ENCODE assay signal across 9 cellular contexts in the genomic region with DNA sequence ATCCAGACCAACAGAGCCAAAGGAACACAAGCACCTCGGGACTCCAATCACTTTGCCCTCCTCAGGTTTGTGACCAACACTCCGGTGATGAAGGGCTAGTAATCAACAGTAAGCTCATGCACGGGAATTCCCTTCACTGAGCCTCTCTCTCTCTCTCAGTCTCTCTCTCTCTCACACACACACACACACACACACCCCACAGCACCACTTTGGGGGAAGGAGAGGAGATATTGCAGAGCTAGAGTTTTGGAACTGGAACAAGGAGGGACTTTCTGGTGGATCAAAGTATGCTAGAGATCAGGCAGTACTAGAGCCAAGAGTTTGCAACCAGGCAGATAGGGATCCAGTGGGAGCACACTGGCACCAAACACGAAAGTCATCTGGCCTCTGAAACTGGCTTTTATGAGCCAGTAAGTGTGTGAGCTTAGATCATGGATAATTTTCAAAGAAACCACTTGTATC.
DNase-seq lines count a peak whose midpoint lies in the region; ATAC-seq, FAIRE-seq and TF ChIP-seq lines count a peak whose summit lies in the region.
"Had no signal": no experiment of that assay in that cellular context is flagged by ENCODE, and none has a peak within 500 bp of the region (broad histone marks: within the 10 kb centered on the region; RNA-seq: fewer than 3 reads in every experiment).

No MANE protein-coding gene starts in this region.

- peaks cover 80% of the 10 kb centered on the region for H3K4me1 Mint-ChIP-seq in T-helper 17 cell
- H3K4me1 Mint-ChIP-seq in chondrocyte (ENCODE audit: low read depth): peaks cover 59% of the 10 kb centered on the region
- H3K4me1 Mint-ChIP-seq in stimulated activated memory B cell treated with anti-CD40 and anti-IgM and Interleukin-4, amounts not matched to agents 10 μg/mL and 1 μg/mL and 100 μg/mL, for 72 hours: peaks cover 86% of the 10 kb centered on the region

- peak; percentile 52; the same call in 1 of the 2 replicates for TF ChIP-seq POLR2A in GM12892 (IDR thresholded peaks at IDR 0.05; ENCODE audit: low read depth, low read length)

- H3K9me3 Mint-ChIP-seq in chondrocyte (ENCODE audit: low read depth): no peaks in the 10 kb centered on the region
- H3K9me3 Mint-ChIP-seq in stimulated activated memory B cell treated with anti-CD40 and anti-IgM and Interleukin-4, amounts not matched to agents 10 μg/mL and 1 μg/mL and 100 μg/mL, for 72 hours: no peaks in the 10 kb centered on the region

- no peaks in the 10 kb centered on the region for H3K9me3 ChIP-seq in T-helper 17 cell (ENCODE audit: control insufficient read depth, low read length, poor library complexity, severe bottlenecking)

- H3K4me3 Mint-ChIP-seq in T-helper 17 cell (peak overlapping the region; percentile 84), chondrocyte (ENCODE audit: unreplicated experiment) (no peak overlapping the region)
- peak overlapping the region; percentile 72 for H3K4me3 Mint-ChIP-seq in stimulated activated memory B cell treated with anti-CD40 and anti-IgM and Interleukin-4, amounts not matched to agents 10 μg/mL and 1 μg/mL and 100 μg/mL, for 72 hours

- DNase-seq in GM12892 (ENCODE audit: insufficient read length) (no peak), T-helper 17 cell (peak in 2 of 3 donors; percentile 29 to 38), chondrocyte (ENCODE audit: low spot score) (no peak), foreskin keratinocyte (no peak)
- DNase-seq: NCI-H187 had no signal

- H3K27ac Mint-ChIP-seq in T-helper 17 cell (peak overlapping the region; percentile 97), chondrocyte (ENCODE audit: unreplicated experiment) (peak overlapping the region; percentile 35)
- peak overlapping the region; percentile 91 for H3K27ac Mint-ChIP-seq in stimulated activated memory B cell treated with anti-CD40 and anti-IgM and Interleukin-4, amounts not matched to agents 10 μg/mL and 1 μg/mL and 100 μg/mL, for 72 hours

- no peaks in the 10 kb centered on the region for H3K4me1 ChIP-seq in foreskin keratinocyte

- H3K36me3 Mint-ChIP-seq in T-helper 17 cell (ENCODE audit: low read depth) (peaks cover 2% of the 10 kb centered on the region), chondrocyte (ENCODE audit: low read depth) (no peaks in the 10 kb centered on the region)
- peaks cover 10% of the 10 kb centered on the region for H3K36me3 Mint-ChIP-seq in stimulated activated memory B cell treated with anti-CD40 and anti-IgM and Interleukin-4, amounts not matched to agents 10 μg/mL and 1 μg/mL and 100 μg/mL, for 72 hours

- H3K27me3 Mint-ChIP-seq in T-helper 17 cell (no peaks in the 10 kb centered on the region), chondrocyte (ENCODE audit: low read depth) (no peaks in the 10 kb centered on the region)
- no peaks in the 10 kb centered on the region for H3K27me3 Mint-ChIP-seq in stimulated activated memory B cell treated with anti-CD40 and anti-IgM and Interleukin-4, amounts not matched to agents 10 μg/mL and 1 μg/mL and 100 μg/mL, for 72 hours

- H3K27ac ChIP-seq in foreskin keratinocyte: no peak overlapping the region

- no peaks in the 10 kb centered on the region for H3K27me3 ChIP-seq in foreskin keratinocyte

- TF ChIP-seq CTCF in chondrocyte (IDR thresholded peaks at IDR 0.05) (no peak), foreskin keratinocyte (conservative IDR thresholded peaks at IDR 0.05) (no peak)

- ATAC-seq in T-helper 17 cell: peak; percentile 56
- peak; percentile 43 for ATAC-seq in stimulated activated memory B cell treated with anti-CD40 and anti-IgM and Interleukin-4, amounts not matched to agents 10 μg/mL and 1 μg/mL and 100 μg/mL, for 72 hours
- ATAC-seq in HG03097 (IDR thresholded peaks at IDR 0.05; ENCODE audit: low FRiP score, unreplicated experiment): no peak
- ATAC-seq in foreskin keratinocyte: no peak
- ATAC-seq in GM21381 (IDR thresholded peaks at IDR 0.05; ENCODE audit: unreplicated experiment): no peak

- peak; percentile 92 for FAIRE-seq in GM12892 (lab: Jason Lieb, UNC)
- FAIRE-seq: HTR-8/SVneo had no signal

Comparison
In these comparisons a context has a peak if more than half of its experiments do, and no peak if none do; other contexts are left out.
1. DNase-seq: peak in T-helper 17 cell (2 of 3); none in GM12892 (single experiment), chondrocyte (single experiment) and foreskin keratinocyte (0 of 2).
2. ATAC-seq: peak in T-helper 17 cell (single experiment) and stimulated activated memory B cell treated with anti-CD40 and anti-IgM and Interleukin-4, amounts not matched to agents 10 μg/mL and 1 μg/mL and 100 μg/mL, for 72 hours (single experiment); none in HG03097 (single experiment), foreskin keratinocyte (single experiment) and GM21381 (single experiment).
3. H3K27ac Mint-ChIP-seq: peak in every context shown above with its lines; median percentile 97 in T-helper 17 cell; 91 in stimulated activated memory B cell treated with anti-CD40 and anti-IgM and Interleukin-4, amounts not matched to agents 10 μg/mL and 1 μg/mL and 100 μg/mL, for 72 hours; 35 in chondrocyte.